Comparison of ENCODE assay signal across 1 cellular context in the genomic region with DNA sequence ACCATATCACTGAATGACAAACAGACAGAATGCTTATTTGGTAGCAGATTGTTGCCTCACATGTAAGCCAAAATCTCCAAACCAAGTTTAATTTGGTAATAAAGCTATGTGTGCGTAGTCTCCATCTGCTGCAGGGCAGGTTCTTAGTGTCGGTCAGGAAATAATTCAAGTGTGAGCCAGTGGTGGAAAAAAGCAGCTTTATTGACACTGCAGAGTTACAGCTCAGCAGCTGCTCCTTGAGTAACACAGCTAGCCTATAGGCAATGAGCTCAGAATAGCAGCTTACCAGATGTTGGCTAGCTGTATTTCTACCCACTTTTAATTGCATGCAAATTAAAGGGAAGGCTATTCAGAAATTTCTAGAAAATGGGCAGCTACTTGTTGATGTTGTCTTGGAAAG.
TF ChIP-seq lines count a peak whose summit lies in the region.

No MANE protein-coding gene starts in this region.

TF ChIP-seq in H1, 55 proteins besides CTCF, POLR2A, EP300 and RAD21 (continued from another document):
- TF ChIP-seq CREB1 (IDR thresholded peaks at IDR 0.05), result no peak
- no peak for TF ChIP-seq KDM5A (IDR thresholded peaks at IDR 0.05; ENCODE audit: low read length)
- TF ChIP-seq SIN3A (conservative IDR thresholded peaks at IDR 0.05 in 1 of 2, IDR thresholded peaks at IDR 0.05 in 1 of 2; ENCODE audit: low read depth in 1 of 2, low read length in 2 of 2), result no peak
- no peak for TF ChIP-seq RXRA (IDR thresholded peaks at IDR 0.05; ENCODE audit: insufficient read depth, low read depth, low read length)
- TF ChIP-seq TEAD4 (IDR thresholded peaks at IDR 0.05; ENCODE audit: low read depth, low read length), result no peak
